ENCODE assay signal across 12 cellular contexts in genomic region chrX:155132110-155132509, GRCh38.
DNase-seq lines count a peak whose midpoint lies in the region; ATAC-seq and TF ChIP-seq lines count a peak whose summit lies in the region.
"Had no signal": no experiment of that assay in that cellular context is flagged by ENCODE, and none has a peak within 500 bp of the region (broad histone marks: within the 10 kb centered on the region; RNA-seq: fewer than 3 reads in every experiment).

No MANE protein-coding gene starts in this region.

- TF ChIP-seq CTCF in PC-3 (conservative IDR thresholded peaks at IDR 0.05; ENCODE audit: low read depth, low read length) (no peak), foreskin keratinocyte (conservative IDR thresholded peaks at IDR 0.05) (no peak), brain microvascular endothelial cell (IDR thresholded peaks at IDR 0.05; ENCODE audit: low read depth, low read length, missing control alignments) (no peak), left lung (IDR thresholded peaks at IDR 0.05) (no peak)

- H3K36me3 ChIP-seq in H7 (replicated peaks; ENCODE audit: control insufficient read depth, insufficient read depth, low read length) = no peaks in the 10 kb centered on the region
- H3K36me3 ChIP-seq in PC-3 (ENCODE audit: low read depth, low read length) = no peaks in the 10 kb centered on the region
- H3K36me3 ChIP-seq in brain microvascular endothelial cell (replicated peaks) = no peaks in the 10 kb centered on the region
- H3K36me3 ChIP-seq in left lung = no peaks in the 10 kb centered on the region
- H3K36me3 ChIP-seq: HAP-1 had no signal

- CTCF ChIA-PET in PC-3 (lab: Charles Lee) = no interaction called here

- no peaks in the 10 kb centered on the region for H3K4me1 ChIP-seq in PC-3 (ENCODE audit: insufficient read depth, low read length)
- H3K4me1 ChIP-seq in foreskin keratinocyte = no peaks in the 10 kb centered on the region
- H3K4me1 ChIP-seq in left lung = no peaks in the 10 kb centered on the region
- H3K4me1 ChIP-seq: Caco-2, HAP-1 had no signal

- H3K4me3 ChIP-seq in H7 (ENCODE audit: insufficient read depth, low read depth, low read length) (no peak overlapping the region), PC-3 (ENCODE audit: low read length) (no peak overlapping the region), brain microvascular endothelial cell (ENCODE audit: low read depth, low read length) (no peak overlapping the region), left lung (no peak overlapping the region)
- H3K4me3 ChIP-seq: HAP-1 had no signal

- H3K27ac ChIP-seq in PC-3 (ENCODE audit: low read length) (no peak overlapping the region), foreskin keratinocyte (no peak overlapping the region), brain microvascular endothelial cell (no peak overlapping the region), left lung (no peak overlapping the region)
- H3K27ac ChIP-seq: C4-2B, KMS-11 had no signal

- POLR2A ChIA-PET in PC-3 (lab: Charles Lee; ENCODE audit: unreplicated experiment) = interaction anchor here (0.6 kb wide), 1 partner anchor 73 kb away, joined by 6 read pairs; no protein-coding TSS in a partner anchor

- H3F3A ChIP-seq in PC-3 (ENCODE audit: low read length, unreplicated experiment) = no peaks in the 10 kb centered on the region

- H3K9me2 ChIP-seq in PC-3 (replicated peaks; ENCODE audit: low read length) = no peaks in the 10 kb centered on the region

- intact Hi-C loops in PC-3 (cut with micrococcal nuclease) (no loop called here), left lung (cut with DNase I) (no loop called here)

- no peak overlapping the region for H2AFZ ChIP-seq in PC-3 (ENCODE audit: low read length)

- DNase-seq in H7 (peak; percentile 2), PC-3 (peak; percentile 6), foreskin keratinocyte (no peak), brain microvascular endothelial cell (no peak), left lung (no peak), NCI-H82 treated with DMSO at 0.1 percent for 48 hours (lab: John Stamatoyannopoulos, UW; ENCODE audit: unreplicated experiment) (no peak)
- DNase-seq: AML-193; Caco-2; CD4-positive, alpha-beta T cell had no signal

- no peaks in the 10 kb centered on the region for H4K20me1 ChIP-seq in PC-3 (ENCODE audit: low read length)

- H3K27me3 ChIP-seq in H7 (ENCODE audit: control insufficient read depth, insufficient read depth, low read length) (no peaks in the 10 kb centered on the region), PC-3 (ENCODE audit: low read length) (no peaks in the 10 kb centered on the region), foreskin keratinocyte (no peaks in the 10 kb centered on the region), brain microvascular endothelial cell (replicated peaks) (no peaks in the 10 kb centered on the region), left lung (no peaks in the 10 kb centered on the region)

- H3K79me2 ChIP-seq in PC-3 (ENCODE audit: low read length) = no peaks in the 10 kb centered on the region

- BruUV-seq in PC-3 (replicated peaks; lab: Mats Ljungman, UMichigan) = no TSS peak

- no peak overlapping the region for H3K9ac ChIP-seq in PC-3 (ENCODE audit: low read length)
- H3K9ac ChIP-seq: KMS-11 had no signal

- in situ Hi-C loops in brain microvascular endothelial cell (cut with HindIII; ENCODE audit: low pct_ligation_motif_present, low sequenced_read_pairs) = no loop called here

- H3K4me2 ChIP-seq in PC-3 (ENCODE audit: low read length) = no peak overlapping the region
- H3K4me2 ChIP-seq: KMS-11 had no signal

- no peaks in the 10 kb centered on the region for H3K9me3 ChIP-seq in PC-3 (ENCODE audit: low read length)
- no peaks in the 10 kb centered on the region for H3K9me3 ChIP-seq in left lung
- H3K9me3 ChIP-seq: Caco-2, HAP-1 had no signal

- no peak for ATAC-seq in PC-3
- peak; percentile 41 for ATAC-seq in foreskin keratinocyte
- ATAC-seq in left lung = no peak

Comparison
In these comparisons a context has a peak if more than half of its experiments do, and no peak if none do; other contexts are left out.
1. DNase-seq: peak in H7 (single experiment) and PC-3 (single experiment); none in foreskin keratinocyte (0 of 2), brain microvascular endothelial cell (single experiment), left lung (0 of 2) and NCI-H82 treated with DMSO at 0.1 percent for 48 hours (single experiment).